In genomic region chr1:40096977-40097782, GRCh38 we compare ENCODE assay signal across 1 cellular context.
TF ChIP-seq lines count a peak whose summit lies in the region.

TSS of gene PPT1 (minus strand) at chr1:40097252. CDS start at chr1:40097238, 14 bp downstream.

TF ChIP-seq in K562, 482 proteins besides CTCF, POLR2A, EP300 and RAD21 (continued from another document and continues in another):
- TF ChIP-seq SMARCC2 (IDR thresholded peaks at IDR 0.05; ENCODE audit: low read depth): no peak
- no peak for TF ChIP-seq ZNF75A (CRISPR knock-in tag; IDR thresholded peaks at IDR 0.05)
- TF ChIP-seq, protein P1, sequence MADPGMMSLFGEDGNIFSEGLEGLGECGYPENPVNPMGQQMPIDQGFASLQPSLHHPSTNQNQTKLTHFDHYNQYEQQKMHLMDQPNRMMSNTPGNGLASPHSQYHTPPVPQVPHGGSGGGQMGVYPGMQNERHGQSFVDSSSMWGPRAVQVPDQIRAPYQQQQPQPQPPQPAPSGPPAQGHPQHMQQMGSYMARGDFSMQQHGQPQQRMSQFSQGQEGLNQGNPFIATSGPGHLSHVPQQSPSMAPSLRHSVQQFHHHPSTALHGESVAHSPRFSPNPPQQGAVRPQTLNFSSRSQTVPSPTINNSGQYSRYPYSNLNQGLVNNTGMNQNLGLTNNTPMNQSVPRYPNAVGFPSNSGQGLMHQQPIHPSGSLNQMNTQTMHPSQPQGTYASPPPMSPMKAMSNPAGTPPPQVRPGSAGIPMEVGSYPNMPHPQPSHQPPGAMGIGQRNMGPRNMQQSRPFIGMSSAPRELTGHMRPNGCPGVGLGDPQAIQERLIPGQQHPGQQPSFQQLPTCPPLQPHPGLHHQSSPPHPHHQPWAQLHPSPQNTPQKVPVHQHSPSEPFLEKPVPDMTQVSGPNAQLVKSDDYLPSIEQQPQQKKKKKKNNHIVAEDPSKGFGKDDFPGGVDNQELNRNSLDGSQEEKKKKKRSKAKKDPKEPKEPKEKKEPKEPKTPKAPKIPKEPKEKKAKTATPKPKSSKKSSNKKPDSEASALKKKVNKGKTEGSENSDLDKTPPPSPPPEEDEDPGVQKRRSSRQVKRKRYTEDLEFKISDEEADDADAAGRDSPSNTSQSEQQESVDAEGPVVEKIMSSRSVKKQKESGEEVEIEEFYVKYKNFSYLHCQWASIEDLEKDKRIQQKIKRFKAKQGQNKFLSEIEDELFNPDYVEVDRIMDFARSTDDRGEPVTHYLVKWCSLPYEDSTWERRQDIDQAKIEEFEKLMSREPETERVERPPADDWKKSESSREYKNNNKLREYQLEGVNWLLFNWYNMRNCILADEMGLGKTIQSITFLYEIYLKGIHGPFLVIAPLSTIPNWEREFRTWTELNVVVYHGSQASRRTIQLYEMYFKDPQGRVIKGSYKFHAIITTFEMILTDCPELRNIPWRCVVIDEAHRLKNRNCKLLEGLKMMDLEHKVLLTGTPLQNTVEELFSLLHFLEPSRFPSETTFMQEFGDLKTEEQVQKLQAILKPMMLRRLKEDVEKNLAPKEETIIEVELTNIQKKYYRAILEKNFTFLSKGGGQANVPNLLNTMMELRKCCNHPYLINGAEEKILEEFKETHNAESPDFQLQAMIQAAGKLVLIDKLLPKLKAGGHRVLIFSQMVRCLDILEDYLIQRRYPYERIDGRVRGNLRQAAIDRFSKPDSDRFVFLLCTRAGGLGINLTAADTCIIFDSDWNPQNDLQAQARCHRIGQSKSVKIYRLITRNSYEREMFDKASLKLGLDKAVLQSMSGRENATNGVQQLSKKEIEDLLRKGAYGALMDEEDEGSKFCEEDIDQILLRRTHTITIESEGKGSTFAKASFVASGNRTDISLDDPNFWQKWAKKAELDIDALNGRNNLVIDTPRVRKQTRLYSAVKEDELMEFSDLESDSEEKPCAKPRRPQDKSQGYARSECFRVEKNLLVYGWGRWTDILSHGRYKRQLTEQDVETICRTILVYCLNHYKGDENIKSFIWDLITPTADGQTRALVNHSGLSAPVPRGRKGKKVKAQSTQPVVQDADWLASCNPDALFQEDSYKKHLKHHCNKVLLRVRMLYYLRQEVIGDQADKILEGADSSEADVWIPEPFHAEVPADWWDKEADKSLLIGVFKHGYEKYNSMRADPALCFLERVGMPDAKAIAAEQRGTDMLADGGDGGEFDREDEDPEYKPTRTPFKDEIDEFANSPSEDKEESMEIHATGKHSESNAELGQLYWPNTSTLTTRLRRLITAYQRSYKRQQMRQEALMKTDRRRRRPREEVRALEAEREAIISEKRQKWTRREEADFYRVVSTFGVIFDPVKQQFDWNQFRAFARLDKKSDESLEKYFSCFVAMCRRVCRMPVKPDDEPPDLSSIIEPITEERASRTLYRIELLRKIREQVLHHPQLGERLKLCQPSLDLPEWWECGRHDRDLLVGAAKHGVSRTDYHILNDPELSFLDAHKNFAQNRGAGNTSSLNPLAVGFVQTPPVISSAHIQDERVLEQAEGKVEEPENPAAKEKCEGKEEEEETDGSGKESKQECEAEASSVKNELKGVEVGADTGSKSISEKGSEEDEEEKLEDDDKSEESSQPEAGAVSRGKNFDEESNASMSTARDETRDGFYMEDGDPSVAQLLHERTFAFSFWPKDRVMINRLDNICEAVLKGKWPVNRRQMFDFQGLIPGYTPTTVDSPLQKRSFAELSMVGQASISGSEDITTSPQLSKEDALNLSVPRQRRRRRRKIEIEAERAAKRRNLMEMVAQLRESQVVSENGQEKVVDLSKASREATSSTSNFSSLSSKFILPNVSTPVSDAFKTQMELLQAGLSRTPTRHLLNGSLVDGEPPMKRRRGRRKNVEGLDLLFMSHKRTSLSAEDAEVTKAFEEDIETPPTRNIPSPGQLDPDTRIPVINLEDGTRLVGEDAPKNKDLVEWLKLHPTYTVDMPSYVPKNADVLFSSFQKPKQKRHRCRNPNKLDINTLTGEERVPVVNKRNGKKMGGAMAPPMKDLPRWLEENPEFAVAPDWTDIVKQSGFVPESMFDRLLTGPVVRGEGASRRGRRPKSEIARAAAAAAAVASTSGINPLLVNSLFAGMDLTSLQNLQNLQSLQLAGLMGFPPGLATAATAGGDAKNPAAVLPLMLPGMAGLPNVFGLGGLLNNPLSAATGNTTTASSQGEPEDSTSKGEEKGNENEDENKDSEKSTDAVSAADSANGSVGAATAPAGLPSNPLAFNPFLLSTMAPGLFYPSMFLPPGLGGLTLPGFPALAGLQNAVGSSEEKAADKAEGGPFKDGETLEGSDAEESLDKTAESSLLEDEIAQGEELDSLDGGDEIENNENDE (IDR thresholded peaks at IDR 0.05; ENCODE audit: low read depth, low read length): no peak
- TF ChIP-seq ZNF584 (CRISPR knock-in tag; IDR thresholded peaks at IDR 0.05; ENCODE audit: low read depth): no peak
- peak; percentile 99 for TF ChIP-seq L3MBTL2 (IDR thresholded peaks at IDR 0.05)
- TF ChIP-seq, protein P2, sequence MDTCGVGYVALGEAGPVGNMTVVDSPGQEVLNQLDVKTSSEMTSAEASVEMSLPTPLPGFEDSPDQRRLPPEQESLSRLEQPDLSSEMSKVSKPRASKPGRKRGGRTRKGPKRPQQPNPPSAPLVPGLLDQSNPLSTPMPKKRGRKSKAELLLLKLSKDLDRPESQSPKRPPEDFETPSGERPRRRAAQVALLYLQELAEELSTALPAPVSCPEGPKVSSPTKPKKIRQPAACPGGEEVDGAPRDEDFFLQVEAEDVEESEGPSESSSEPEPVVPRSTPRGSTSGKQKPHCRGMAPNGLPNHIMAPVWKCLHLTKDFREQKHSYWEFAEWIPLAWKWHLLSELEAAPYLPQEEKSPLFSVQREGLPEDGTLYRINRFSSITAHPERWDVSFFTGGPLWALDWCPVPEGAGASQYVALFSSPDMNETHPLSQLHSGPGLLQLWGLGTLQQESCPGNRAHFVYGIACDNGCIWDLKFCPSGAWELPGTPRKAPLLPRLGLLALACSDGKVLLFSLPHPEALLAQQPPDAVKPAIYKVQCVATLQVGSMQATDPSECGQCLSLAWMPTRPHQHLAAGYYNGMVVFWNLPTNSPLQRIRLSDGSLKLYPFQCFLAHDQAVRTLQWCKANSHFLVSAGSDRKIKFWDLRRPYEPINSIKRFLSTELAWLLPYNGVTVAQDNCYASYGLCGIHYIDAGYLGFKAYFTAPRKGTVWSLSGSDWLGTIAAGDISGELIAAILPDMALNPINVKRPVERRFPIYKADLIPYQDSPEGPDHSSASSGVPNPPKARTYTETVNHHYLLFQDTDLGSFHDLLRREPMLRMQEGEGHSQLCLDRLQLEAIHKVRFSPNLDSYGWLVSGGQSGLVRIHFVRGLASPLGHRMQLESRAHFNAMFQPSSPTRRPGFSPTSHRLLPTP (IDR thresholded peaks at IDR 0.05; ENCODE audit: borderline replicate concordance, extremely low read depth, insufficient read length): no peak
- TF ChIP-seq ZNF639 (CRISPR knock-in tag; conservative IDR thresholded peaks at IDR 0.05 in 1 of 2, IDR thresholded peaks at IDR 0.05 in 1 of 2): peak in 1 of 2 experiments; percentile 57; a peak in 1 of 4 replicates
- TF ChIP-seq ZNF785 (CRISPR knock-in tag; IDR thresholded peaks at IDR 0.05): no peak
- TF ChIP-seq STAT5B (CRISPR knock-in tag; IDR thresholded peaks at IDR 0.05): no peak
- TF ChIP-seq ZBTB11 (CRISPR knock-in tag; IDR thresholded peaks at IDR 0.05): peak in 1 of 3 experiments; percentile 59; a peak in 1 of 6 replicates
- no peak for TF ChIP-seq NFXL1 (CRISPR knock-in tag; IDR thresholded peaks at IDR 0.05)
- peak; percentile 78; the same call in 1 of the 2 replicates for TF ChIP-seq DIDO1 (tag; IDR thresholded peaks at IDR 0.05; ENCODE audit: low read depth)
- TF ChIP-seq KLF1 (tag; IDR thresholded peaks at IDR 0.05): peak; percentile 85
- TF ChIP-seq ZNF668 (CRISPR knock-in tag; IDR thresholded peaks at IDR 0.05): no peak
- TF ChIP-seq, protein P3, sequence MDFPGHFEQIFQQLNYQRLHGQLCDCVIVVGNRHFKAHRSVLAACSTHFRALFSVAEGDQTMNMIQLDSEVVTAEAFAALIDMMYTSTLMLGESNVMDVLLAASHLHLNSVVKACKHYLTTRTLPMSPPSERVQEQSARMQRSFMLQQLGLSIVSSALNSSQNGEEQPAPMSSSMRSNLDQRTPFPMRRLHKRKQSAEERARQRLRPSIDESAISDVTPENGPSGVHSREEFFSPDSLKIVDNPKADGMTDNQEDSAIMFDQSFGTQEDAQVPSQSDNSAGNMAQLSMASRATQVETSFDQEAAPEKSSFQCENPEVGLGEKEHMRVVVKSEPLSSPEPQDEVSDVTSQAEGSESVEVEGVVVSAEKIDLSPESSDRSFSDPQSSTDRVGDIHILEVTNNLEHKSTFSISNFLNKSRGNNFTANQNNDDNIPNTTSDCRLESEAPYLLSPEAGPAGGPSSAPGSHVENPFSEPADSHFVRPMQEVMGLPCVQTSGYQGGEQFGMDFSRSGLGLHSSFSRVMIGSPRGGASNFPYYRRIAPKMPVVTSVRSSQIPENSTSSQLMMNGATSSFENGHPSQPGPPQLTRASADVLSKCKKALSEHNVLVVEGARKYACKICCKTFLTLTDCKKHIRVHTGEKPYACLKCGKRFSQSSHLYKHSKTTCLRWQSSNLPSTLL (IDR thresholded peaks at IDR 0.05): no peak
- TF ChIP-seq KAT7 (CRISPR knock-in tag; IDR thresholded peaks at IDR 0.05; ENCODE audit: borderline replicate concordance): peak; percentile 99
- peak; percentile 87; the same call in 1 of the 2 replicates for TF ChIP-seq ZNF217 (CRISPR knock-in tag; IDR thresholded peaks at IDR 0.05)
- TF ChIP-seq TGIF2 (CRISPR knock-in tag; IDR thresholded peaks at IDR 0.05): peak; percentile 96
- no peak for TF ChIP-seq ETV6 (IDR thresholded peaks at IDR 0.05; ENCODE audit: borderline replicate concordance in 1 of 2, low read depth in 2 of 2, low read length in 1 of 2)
- peak; percentile 98; the same call in 1 of the 2 replicates for TF ChIP-seq ETV6 (CRISPR knock-in tag; IDR thresholded peaks at IDR 0.05; ENCODE audit: borderline replicate concordance)
- no peak for TF ChIP-seq ZNF41 (CRISPR knock-in tag; conservative IDR thresholded peaks at IDR 0.05)
- TF ChIP-seq XRCC4 (IDR thresholded peaks at IDR 0.05; ENCODE audit: extremely low read depth, insufficient read depth, insufficient read length): no peak
- no peak for TF ChIP-seq TCF7L2 (IDR thresholded peaks at IDR 0.05; ENCODE audit: low read depth, low read length)
- TF ChIP-seq ZFP36 (IDR thresholded peaks at IDR 0.05; ENCODE audit: low read depth, low read length, partially characterized antibody): peak; percentile 14
- no peak; the same call in 1 of the 2 replicates for TF ChIP-seq TEAD4 (IDR thresholded peaks at IDR 0.05; ENCODE audit: low read length)
- TF ChIP-seq TEAD4 (CRISPR knock-in tag; IDR thresholded peaks at IDR 0.05; ENCODE audit: borderline replicate concordance): peak; percentile 98
- no peak for TF ChIP-seq SRSF7 (optimal IDR thresholded peaks at IDR 0.05; ENCODE audit: low read depth, low read length)
- no peak for TF ChIP-seq CBX5 (IDR thresholded peaks at IDR 0.05; ENCODE audit: borderline replicate concordance, low read depth)
- TF ChIP-seq, protein P4, sequence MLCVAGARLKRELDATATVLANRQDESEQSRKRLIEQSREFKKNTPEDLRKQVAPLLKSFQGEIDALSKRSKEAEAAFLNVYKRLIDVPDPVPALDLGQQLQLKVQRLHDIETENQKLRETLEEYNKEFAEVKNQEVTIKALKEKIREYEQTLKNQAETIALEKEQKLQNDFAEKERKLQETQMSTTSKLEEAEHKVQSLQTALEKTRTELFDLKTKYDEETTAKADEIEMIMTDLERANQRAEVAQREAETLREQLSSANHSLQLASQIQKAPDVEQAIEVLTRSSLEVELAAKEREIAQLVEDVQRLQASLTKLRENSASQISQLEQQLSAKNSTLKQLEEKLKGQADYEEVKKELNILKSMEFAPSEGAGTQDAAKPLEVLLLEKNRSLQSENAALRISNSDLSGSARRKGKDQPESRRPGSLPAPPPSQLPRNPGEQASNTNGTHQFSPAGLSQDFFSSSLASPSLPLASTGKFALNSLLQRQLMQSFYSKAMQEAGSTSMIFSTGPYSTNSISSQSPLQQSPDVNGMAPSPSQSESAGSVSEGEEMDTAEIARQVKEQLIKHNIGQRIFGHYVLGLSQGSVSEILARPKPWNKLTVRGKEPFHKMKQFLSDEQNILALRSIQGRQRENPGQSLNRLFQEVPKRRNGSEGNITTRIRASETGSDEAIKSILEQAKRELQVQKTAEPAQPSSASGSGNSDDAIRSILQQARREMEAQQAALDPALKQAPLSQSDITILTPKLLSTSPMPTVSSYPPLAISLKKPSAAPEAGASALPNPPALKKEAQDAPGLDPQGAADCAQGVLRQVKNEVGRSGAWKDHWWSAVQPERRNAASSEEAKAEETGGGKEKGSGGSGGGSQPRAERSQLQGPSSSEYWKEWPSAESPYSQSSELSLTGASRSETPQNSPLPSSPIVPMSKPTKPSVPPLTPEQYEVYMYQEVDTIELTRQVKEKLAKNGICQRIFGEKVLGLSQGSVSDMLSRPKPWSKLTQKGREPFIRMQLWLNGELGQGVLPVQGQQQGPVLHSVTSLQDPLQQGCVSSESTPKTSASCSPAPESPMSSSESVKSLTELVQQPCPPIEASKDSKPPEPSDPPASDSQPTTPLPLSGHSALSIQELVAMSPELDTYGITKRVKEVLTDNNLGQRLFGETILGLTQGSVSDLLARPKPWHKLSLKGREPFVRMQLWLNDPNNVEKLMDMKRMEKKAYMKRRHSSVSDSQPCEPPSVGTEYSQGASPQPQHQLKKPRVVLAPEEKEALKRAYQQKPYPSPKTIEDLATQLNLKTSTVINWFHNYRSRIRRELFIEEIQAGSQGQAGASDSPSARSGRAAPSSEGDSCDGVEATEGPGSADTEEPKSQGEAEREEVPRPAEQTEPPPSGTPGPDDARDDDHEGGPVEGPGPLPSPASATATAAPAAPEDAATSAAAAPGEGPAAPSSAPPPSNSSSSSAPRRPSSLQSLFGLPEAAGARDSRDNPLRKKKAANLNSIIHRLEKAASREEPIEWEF (CRISPR knock-in tag; IDR thresholded peaks at IDR 0.05): no peak
